8 cellular contexts compared by ENCODE assay signal in genomic region chr7:102125127-102125561, GRCh38.
DNase-seq lines count a peak whose midpoint lies in the region; ATAC-seq, FAIRE-seq and TF ChIP-seq lines count a peak whose summit lies in the region.

No MANE protein-coding gene starts in this region.

- H3K36me3 Mint-ChIP-seq in CD8-positive, alpha-beta memory T cell, result peaks cover 0 to 35% (median 11%) of the 10 kb centered on the region in 3 donors

- H2BK5ac ChIP-seq in IMR-90 (ENCODE audit: low read depth, low read length, poor library complexity, severe bottlenecking) (peak overlapping the region; percentile 88), H1 (ENCODE audit: low read depth, low read length) (peak overlapping the region; percentile 91)

- H3K14ac ChIP-seq in IMR-90 (replicated peaks; ENCODE audit: low read depth, low read length), result 0 out of 2 replicates have a peak overlapping the region, but pooled peaks have one; percentile 39
- H3K14ac ChIP-seq in H1 (ENCODE audit: insufficient read length), result no peak overlapping the region

- no peak for FAIRE-seq in H1 (lab: Jason Lieb, UNC)

- H2AFZ ChIP-seq in IMR-90 (replicated peaks; ENCODE audit: low read length, poor library complexity) (peak overlapping the region; percentile 89), H1 (ENCODE audit: low read length) (no peak overlapping the region), osteoblast (ENCODE audit: low read length) (peak overlapping the region; percentile 21)

- TF ChIP-seq CTCF in GM06990 (IDR thresholded peaks at IDR 0.05; ENCODE audit: insufficient read depth, low read length, poor library complexity, severe bottlenecking) (peak; percentile 39), IMR-90 (conservative IDR thresholded peaks at IDR 0.05; ENCODE audit: low read depth, low read length) (peak; percentile 49), H1 (IDR thresholded peaks at IDR 0.05; ENCODE audit: control extremely low read depth in 1 of 3, insufficient read depth in 1 of 3, low read depth in 1 of 3, low read length in 3 of 3) (peak in 2 of 3 experiments; percentile 24 to 26; a peak in 3 of 4 replicates), osteoblast (IDR thresholded peaks at IDR 0.05; ENCODE audit: extremely low read depth, low read depth, low read length) (peak; percentile 45), body of pancreas (IDR thresholded peaks at IDR 0.05) (no peak)

- peak overlapping the region; percentile 34; the same call in 1 of the 2 replicates for H3K4me2 ChIP-seq in IMR-90 (ENCODE audit: low read depth, low read length)
- peak overlapping the region; percentile 13 to 50; a peak in 3 of 4 replicates for H3K4me2 ChIP-seq in H1 (ENCODE audit: insufficient read depth in 1 of 2, low read depth in 2 of 2, low read length in 2 of 2)
- peak overlapping the region; percentile 77 for H3K4me2 ChIP-seq in osteoblast (ENCODE audit: insufficient read depth, low read length)

- H4K8ac ChIP-seq in IMR-90 (ENCODE audit: low read depth in 2 of 2, low read length in 2 of 2) (peak overlapping the region; percentile 12 to 95), H1 (ENCODE audit: extremely low read depth, insufficient read depth, low read length) (peak overlapping the region; percentile 19; the same call in 1 of the 2 replicates)

- TF ChIP-seq POLR2A in IMR-90 (IDR thresholded peaks at IDR 0.05; ENCODE audit: low read depth, low read length) (peak; percentile 62; the same call in 1 of the 2 replicates), H1 (IDR thresholded peaks at IDR 0.05; ENCODE audit: control extremely low read depth in 1 of 2, low read depth in 2 of 2, low read length in 2 of 2) (no peak), body of pancreas (IDR thresholded peaks at IDR 0.05) (no peak)

- WGBS in IMR-90 (ENCODE audit: extremely low coverage in 2 of 2, insufficient read length in 1 of 2), 2 experiments, result 27% methylated on average over 3 of the region's 15 CpGs; no CpG with 5 or more reads in 1 of the 2 experiments
- WGBS in H1 (ENCODE audit: extremely low coverage in 1 of 2, insufficient coverage in 1 of 2, insufficient read length in 1 of 2, insufficient replicate concordance in 2 of 2, low coverage in 1 of 2, low lambda C conversion rate in 2 of 2, missing lambda C conversion rate in 1 of 2), 2 experiments, result 56% methylated on average over 15 of the region's 15 CpGs; no CpG with 5 or more reads in 1 of the 2 experiments
- WGBS in body of pancreas, 2 donors, result 77 to 80% methylated on average over 13 to 15 of the region's 15 CpGs

- H3K23me2 ChIP-seq in H1 (ENCODE audit: low read depth, low read length), result no peaks in the 10 kb centered on the region

- H3K27ac ChIP-seq in IMR-90 (ENCODE audit: insufficient read depth, low read length), result peak overlapping the region; percentile 72
- peak overlapping the region; percentile 68; the same call in 1 of the 2 replicates for H3K27ac ChIP-seq in H1 (ENCODE audit: low read depth, low read length)
- peak overlapping the region; percentile 41 for H3K27ac ChIP-seq in osteoblast (ENCODE audit: low read depth, low read length)
- no peak overlapping the region for H3K27ac ChIP-seq in body of pancreas
- H3K27ac ChIP-seq in CD8-positive, alpha-beta memory T cell (ENCODE audit: low read depth, low read length), result no peak overlapping the region

- H3K79me2 ChIP-seq in H1 (ENCODE audit: control insufficient read depth in 1 of 2, insufficient read depth in 2 of 2, low read length in 2 of 2) (no peaks in the 10 kb centered on the region), osteoblast (ENCODE audit: insufficient read depth, low read length) (no peaks in the 10 kb centered on the region)

- H2AK5ac ChIP-seq in IMR-90 (ENCODE audit: low read depth, low read length) (peak overlapping the region; percentile 98), H1 (ENCODE audit: low read depth, low read length) (peak overlapping the region; percentile 96; the same call in 1 of the 2 replicates)

- H3K9me1 ChIP-seq in IMR-90 (ENCODE audit: insufficient read depth, low read length), result peaks cover 4% of the 10 kb centered on the region

- H3K4ac ChIP-seq in IMR-90 (ENCODE audit: low read depth, low read length), result peak overlapping the region; percentile 92
- H3K4ac ChIP-seq in H1 (replicated peaks; ENCODE audit: insufficient read length, low read depth, low read length), result peak overlapping the region; percentile 6

- H4K5ac ChIP-seq in IMR-90 (ENCODE audit: low read depth, low read length) (peak overlapping the region; percentile 74; the same call in 1 of the 2 replicates), H1 (ENCODE audit: insufficient read length, low read depth, low read length) (peak overlapping the region; percentile 87)

- H3K36me3 ChIP-seq in GM06990 (ENCODE audit: control insufficient read depth, insufficient read depth, low read length), result no peaks in the 10 kb centered on the region; the same call in 1 of the 2 replicates
- H3K36me3 ChIP-seq in IMR-90 (ENCODE audit: control insufficient read depth, insufficient read depth, low read length), result peaks cover 3% of the 10 kb centered on the region; the same call in 1 of the 2 replicates
- peaks cover 0 to 3% (median 0%) of the 10 kb centered on the region in 4 experiments; a peak in 1 of 8 replicates for H3K36me3 ChIP-seq in H1 (ENCODE audit: control insufficient read depth in 2 of 4, insufficient read depth in 4 of 4, low read length in 3 of 4)
- no peaks in the 10 kb centered on the region for H3K36me3 ChIP-seq in osteoblast (ENCODE audit: insufficient read depth, low read length)
- H3K36me3 ChIP-seq in body of pancreas (replicated peaks in 1 of 2; ENCODE audit: insufficient read depth in 1 of 2, low read depth in 2 of 2), result no peaks in the 10 kb centered on the region
- H3K36me3 ChIP-seq in CD8-positive, alpha-beta memory T cell (ENCODE audit: insufficient read depth, low read length), result no peaks in the 10 kb centered on the region

- H3K27me3 Mint-ChIP-seq in CD8-positive, alpha-beta memory T cell, result no peaks in the 10 kb centered on the region

- H2AK9ac ChIP-seq in IMR-90 (replicated peaks; ENCODE audit: low read depth, low read length, poor library complexity), result peak overlapping the region; percentile 87

- no peak overlapping the region for H3K4me3 Mint-ChIP-seq in CD8-positive, alpha-beta memory T cell

- H3K4me3 ChIP-seq in GM06990 (replicated peaks; ENCODE audit: low read depth, low read length) (no peak overlapping the region), IMR-90 (ENCODE audit: insufficient read depth, low read depth, low read length) (no peak overlapping the region), H1 (ENCODE audit: extremely low read depth in 1 of 4, insufficient read depth in 2 of 4, low read depth in 3 of 4, low read length in 4 of 4) (no peak overlapping the region), osteoblast (ENCODE audit: insufficient read depth, low read length) (peak overlapping the region; percentile 44), body of pancreas (no peak overlapping the region)
- H3K4me3 ChIP-seq in CD8-positive, alpha-beta memory T cell (ENCODE audit: low read length), result no peak overlapping the region

- H2BK15ac ChIP-seq in IMR-90 (ENCODE audit: low read depth, low read length), result peak overlapping the region; percentile 69; the same call in 2 of the 3 replicates
- H2BK15ac ChIP-seq in H1 (ENCODE audit: low read length), result no peak overlapping the region

- in situ Hi-C loops in IMR-90 (cut with MboI; ENCODE audit: low sequenced_read_pairs), result no loop called here

- H3K9me3 ChIP-seq in IMR-90 (ENCODE audit: control insufficient read depth, insufficient read depth, low read length) (no peaks in the 10 kb centered on the region), H1 (ENCODE audit: insufficient read depth in 2 of 2, low read depth in 1 of 2, low read length in 1 of 2) (no peaks in the 10 kb centered on the region; a peak in 1 of 4 replicates), osteoblast (ENCODE audit: low read depth, low read length) (no peaks in the 10 kb centered on the region), body of pancreas (no peaks in the 10 kb centered on the region)
- no peaks in the 10 kb centered on the region for H3K9me3 ChIP-seq in CD8-positive, alpha-beta memory T cell (ENCODE audit: low read length)

- H3K79me1 ChIP-seq in IMR-90 (ENCODE audit: low read depth in 1 of 2, low read length in 2 of 2) (peaks cover 18 to 29% of the 10 kb centered on the region in 2 experiments), H1 (ENCODE audit: low read depth, low read length) (no peaks in the 10 kb centered on the region; the same call in 1 of the 2 replicates)

- H3K18ac ChIP-seq in IMR-90 (ENCODE audit: low read depth, low read length) (peak overlapping the region; percentile 29; the same call in 1 of the 2 replicates), H1 (ENCODE audit: extremely low read depth, low read length) (peak overlapping the region; percentile 87; the same call in 1 of the 2 replicates)

- H2BK12ac ChIP-seq in H1 (ENCODE audit: low read depth, low read length), result peak overlapping the region; percentile 90

- CTCF ChIA-PET in IMR-90 (lab: Yijun Ruan, JAX) (interaction anchor here (0.6 to 0.8 kb wide), 2 partner anchors 150 to 228 kb away, joined by 3 to 6 read pairs; no protein-coding TSS in a partner anchor), H1 (lab: Charles Lee; ENCODE audit: partially characterized antibody) (no interaction called here)
- CTCF ChIA-PET in CD8-positive, alpha-beta memory T cell (lab: Charles Lee), result no interaction called here

- peak overlapping the region; percentile 90 for H2BK20ac ChIP-seq in IMR-90 (ENCODE audit: low read depth, low read length)
- H2BK20ac ChIP-seq in H1 (ENCODE audit: low read length), result no peak overlapping the region

- no TSS peak for BruUV-seq in IMR-90 (replicated peaks; lab: Mats Ljungman, UMichigan)

- no peaks in the 10 kb centered on the region for H3K27me3 ChIP-seq in GM06990 (replicated peaks; ENCODE audit: control insufficient read depth, insufficient read depth, low read length)
- H3K27me3 ChIP-seq in IMR-90 (ENCODE audit: control insufficient read depth, insufficient read depth, low read length), result no peaks in the 10 kb centered on the region
- no peaks in the 10 kb centered on the region for H3K27me3 ChIP-seq in H1 (replicated peaks in 1 of 4; ENCODE audit: control insufficient read depth in 3 of 4, extremely low read depth in 1 of 4, insufficient read depth in 3 of 4, low read length in 3 of 4)
- H3K27me3 ChIP-seq in osteoblast (ENCODE audit: insufficient read depth, low read length), result no peaks in the 10 kb centered on the region
- H3K27me3 ChIP-seq in body of pancreas, result no peaks in the 10 kb centered on the region
- no peaks in the 10 kb centered on the region for H3K27me3 ChIP-seq in CD8-positive, alpha-beta memory T cell (ENCODE audit: insufficient read depth, low read length, poor library complexity, severe bottlenecking)

- no peak for TF ChIP-seq EP300 in H1 (IDR thresholded peaks at IDR 0.05; ENCODE audit: borderline replicate concordance in 1 of 2, low read depth in 2 of 2, low read length in 2 of 2)

- H3K9me3 Mint-ChIP-seq in CD8-positive, alpha-beta memory T cell, result no peaks in the 10 kb centered on the region

- no peak overlapping the region for H3K56ac ChIP-seq in IMR-90 (ENCODE audit: extremely low read depth, insufficient read depth, low read length)
- H3K56ac ChIP-seq in H1 (replicated peaks; ENCODE audit: insufficient read length, low read depth, low read length), result no peak overlapping the region

- intact Hi-C loops in IMR-90 (cut with micrococcal nuclease), result no loop called here
- intact Hi-C loops in body of pancreas (cut with DNase I), result no loop called here

- ATAC-seq in IMR-90 (ENCODE audit: low read depth) (peak; percentile 97), body of pancreas (no peak)

- DNase-seq in GM06990 (ENCODE audit: extremely low read depth, insufficient read length) (peak; percentile 65), IMR-90 (peak; percentile 93), H1 (ENCODE audit: low read depth in 1 of 2, low spot score in 2 of 2) (peak; percentile 65 to 75), osteoblast (ENCODE audit: insufficient read length, low spot score, missing footprints) (peak; percentile 96), NCI-H345 treated with DMSO at 0.1 percent for 48 hours (lab: John Stamatoyannopoulos, UW; ENCODE audit: unreplicated experiment) (no peak), body of pancreas (no peak), NCI-H146 (lab: John Stamatoyannopoulos, UW) (no peak)
- DNase-seq in CD8-positive, alpha-beta memory T cell, result no peak

- peak overlapping the region; percentile 81 for H2BK120ac ChIP-seq in IMR-90 (ENCODE audit: low read depth, low read length)
- no peak overlapping the region for H2BK120ac ChIP-seq in H1 (replicated peaks; ENCODE audit: low read depth, low read length)

- no peaks in the 10 kb centered on the region for H4K20me1 ChIP-seq in IMR-90 (ENCODE audit: insufficient read depth, low read length)
- no peaks in the 10 kb centered on the region for H4K20me1 ChIP-seq in H1 (replicated peaks in 1 of 2; ENCODE audit: control insufficient read depth in 1 of 2, insufficient read depth in 2 of 2, low read length in 2 of 2)
- H4K20me1 ChIP-seq in osteoblast (ENCODE audit: insufficient read depth, low read length), result no peaks in the 10 kb centered on the region

- H3K9ac ChIP-seq in IMR-90 (ENCODE audit: low read depth, low read length) (no peak overlapping the region), H1 (replicated peaks in 1 of 4; ENCODE audit: extremely low read depth in 1 of 4, low read depth in 3 of 4, low read length in 3 of 4) (no peak overlapping the region)

- no peak overlapping the region for H3K27ac Mint-ChIP-seq in CD8-positive, alpha-beta memory T cell

- H3K4me1 ChIP-seq in IMR-90 (ENCODE audit: control insufficient read depth, insufficient read depth, low read length), result peaks cover 16% of the 10 kb centered on the region
- peaks cover 5 to 10% (median 7%) of the 10 kb centered on the region in 4 experiments for H3K4me1 ChIP-seq in H1 (replicated peaks in 1 of 4; ENCODE audit: control insufficient read depth in 3 of 4, insufficient read depth in 4 of 4, low read length in 3 of 4)
- H3K4me1 ChIP-seq in osteoblast (ENCODE audit: insufficient read depth, low read length), result peaks cover 26% of the 10 kb centered on the region
- peaks cover 10% of the 10 kb centered on the region for H3K4me1 ChIP-seq in body of pancreas
- no peaks in the 10 kb centered on the region for H3K4me1 ChIP-seq in CD8-positive, alpha-beta memory T cell (ENCODE audit: insufficient read depth, low read length)

- H3K23ac ChIP-seq in IMR-90 (ENCODE audit: low read depth, low read length) (no peak overlapping the region), H1 (ENCODE audit: insufficient read length) (no peak overlapping the region)

- H4K91ac ChIP-seq in IMR-90 (ENCODE audit: insufficient read depth, low read depth, low read length), result peak overlapping the region; percentile 74
- H4K91ac ChIP-seq in H1 (replicated peaks; ENCODE audit: insufficient read length, low read length), result peak overlapping the region; percentile 61

- dilution Hi-C loops in IMR-90 (cut with HindIII; ENCODE audit: low sequenced_read_pairs, unreplicated experiment), result no loop called here

- POLR2A ChIA-PET in IMR-90 (lab: Charles Lee; ENCODE audit: unreplicated experiment) (interaction anchor here (0.6 kb wide), 1 partner anchor 14 kb away, joined by 4 read pairs; no protein-coding TSS in a partner anchor), H1 (lab: Charles Lee; ENCODE audit: partially characterized antibody) (interaction anchor here (0.6 to 1.1 kb wide), 2 partner anchors 9 to 36 kb away, joined by 3 read pairs; no protein-coding TSS in a partner anchor)
- POLR2A ChIA-PET in CD8-positive, alpha-beta memory T cell (lab: Charles Lee), result no interaction called here

- TF ChIP-seq RAD21 in IMR-90 (IDR thresholded peaks at IDR 0.05; ENCODE audit: low read length), result peak; percentile 61
- TF ChIP-seq RAD21 in H1 (IDR thresholded peaks at IDR 0.05 in 1 of 2, conservative IDR thresholded peaks at IDR 0.05 in 1 of 2; ENCODE audit: low read depth in 2 of 2, low read length in 2 of 2), result peak; percentile 42 to 50

- peaks cover 0 to 9% (median 6%) of the 10 kb centered on the region in 3 donors for H3K4me1 Mint-ChIP-seq in CD8-positive, alpha-beta memory T cell

Comparison
In these comparisons a context has a peak if more than half of its experiments do, and no peak if none do; other contexts are left out.
1. DNase-seq: peak in GM06990 (single experiment), IMR-90 (single experiment), H1 (2 of 2) and osteoblast (single experiment); none in NCI-H345 treated with DMSO at 0.1 percent for 48 hours (single experiment), body of pancreas (0 of 4), CD8-positive, alpha-beta memory T cell (0 of 5) and NCI-H146 (single experiment).
2. CTCF ChIP-seq: peak in GM06990 (single experiment), IMR-90 (single experiment), H1 (2 of 3) and osteoblast (single experiment); none in body of pancreas (0 of 7).
3. H3K27ac ChIP-seq: peak in IMR-90 (single experiment), H1 (single experiment) and osteoblast (single experiment); none in body of pancreas (0 of 4) and CD8-positive, alpha-beta memory T cell (single experiment).
4. Peak in every context shown above with its lines, with median percentiles within 50 percentile points of each other: H3K4me2 ChIP-seq.